28 cellular contexts compared by ENCODE assay signal in the genomic region with DNA sequence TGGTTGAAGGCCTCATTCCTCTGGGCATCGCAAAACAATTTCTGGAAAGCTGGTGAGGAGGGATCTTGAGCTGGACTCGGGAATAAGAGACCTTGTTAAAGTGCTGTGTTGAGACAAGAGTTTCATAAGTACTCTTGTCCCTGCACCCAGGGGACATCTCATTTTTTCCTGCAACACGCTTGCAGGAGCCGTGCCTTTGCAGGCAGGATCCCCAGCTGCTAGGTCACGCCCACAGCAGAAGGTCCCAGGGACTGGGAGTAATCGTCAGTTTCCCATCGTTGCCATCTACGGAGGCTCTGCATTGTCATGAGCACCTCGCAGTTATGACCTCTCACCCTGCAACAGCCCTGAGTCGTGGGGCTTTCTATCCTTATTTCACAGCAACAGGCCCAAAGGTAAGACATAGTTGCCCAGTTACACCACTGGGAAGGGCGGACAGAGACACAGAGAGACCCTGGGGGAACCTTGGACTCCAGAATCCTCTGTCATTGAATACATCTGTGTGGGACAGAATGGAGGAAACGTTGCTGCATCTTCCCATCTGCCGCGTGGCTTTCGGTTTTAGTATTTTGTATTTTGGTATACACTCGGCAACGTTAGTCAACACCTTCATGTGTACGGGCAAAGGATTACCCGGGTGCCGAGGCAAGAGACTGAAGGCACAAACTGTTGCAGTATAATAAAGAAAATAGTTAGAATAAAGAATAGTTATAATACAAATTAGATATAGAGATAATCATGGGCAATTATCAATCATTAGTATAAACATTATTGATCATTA.
DNase-seq lines count a peak whose midpoint lies in the region; ATAC-seq and TF ChIP-seq lines count a peak whose summit lies in the region.
"Had no signal": no experiment of that assay in that cellular context is flagged by ENCODE, and none has a peak within 500 bp of the region (broad histone marks: within the 10 kb centered on the region; RNA-seq: fewer than 3 reads in every experiment).

No MANE protein-coding gene starts in this region.

- H3K9me3 ChIP-seq in neural progenitor cell (ENCODE audit: low read depth) (no peaks in the 10 kb centered on the region), transverse colon (no peaks in the 10 kb centered on the region)
- H3K9me3 ChIP-seq: body of pancreas, SJCRH30 had no signal

- H3K27ac Mint-ChIP-seq in neural progenitor cell: no peak overlapping the region
- H3K27ac Mint-ChIP-seq: activated CD4-positive, alpha-beta T cell treated with anti-CD3 and anti-CD28 coated beads, Interleukin-2, amount 10 ng/mL, durations not matched to agents 24 days and 14 days; activated naive CD4-positive, alpha-beta T cell treated with anti-CD3 and anti-CD28 coated beads, Interleukin-2, amount 10 ng/mL, durations not matched to agents 7 days and 5 days; CD4-positive, alpha-beta T cell; stimulated activated memory B cell treated with anti-CD40 and anti-IgM and Interleukin-4, amounts not matched to agents 10 μg/mL and 1 μg/mL and 100 μg/mL, for 72 hours had no signal

- 88% methylated on average over 10 to 20 of the region's 20 CpGs for whole genome bisulfite sequencing in transverse colon (ENCODE audit: low coverage in 1 of 2), 2 donors

- DNase-seq in activated effector memory CD4-positive, alpha-beta T cell treated with anti-CD3 and anti-CD28 coated beads, Interleukin-2, amount 50 U/mL, for 16 hours: peak; percentile 33
- DNase-seq in activated effector memory CD4-positive, alpha-beta T cell treated with Interleukin-2 at 50 U/mL for 16 hours: no peak
- peak; percentile 3 for DNase-seq in activated CD8-positive, alpha-beta memory T cell treated with anti-CD3 and anti-CD28 coated beads, Interleukin-2, amount 50 U/mL, for 4 hours
- DNase-seq in neural progenitor cell (ENCODE audit: low spot score): no peak
- DNase-seq in stimulated activated naive CD4-positive, alpha-beta T cell treated with Interleukin-2 at 50 U/mL for 16 hours (lab: John Stamatoyannopoulos, UW): no peak
- DNase-seq in activated CD4-positive, CD25-positive, alpha-beta regulatory T cell (lab: John Stamatoyannopoulos, UW): no peak
- DNase-seq in transverse colon: no peak
- DNase-seq: activated CD4-positive, alpha-beta T cell treated with anti-CD3 and anti-CD28 coated beads, Interleukin-2, amount 10 ng/mL, durations not matched to agents 24 days and 14 days; activated naive CD4-positive, alpha-beta T cell treated with anti-CD3 and anti-CD28 coated beads, Interleukin-2, amount 10 ng/mL, durations not matched to agents 7 days and 5 days; body of pancreas; CD4-positive, alpha-beta T cell; dermis blood vessel endothelial cell; H7; KG1; midbrain; naive thymus-derived CD4-positive, alpha-beta T cell; NCI-H1105 treated with DMSO at 0.1 percent for 48 hours; NCI-H2081; NCI-H774; nucleus accumbens; SJCRH30; substantia nigra; SW 1271; T-helper 9 cell had no signal

- H3K27me3 ChIP-seq in neural progenitor cell: no peaks in the 10 kb centered on the region
- H3K27me3 ChIP-seq in transverse colon: no peaks in the 10 kb centered on the region
- H3K27me3 ChIP-seq: body of pancreas had no signal

- no peak overlapping the region for H3K4me2 ChIP-seq in neural progenitor cell

- no peak for TF ChIP-seq CTCF in neural progenitor cell (IDR thresholded peaks at IDR 0.05)
- no peak for TF ChIP-seq CTCF in transverse colon (IDR thresholded peaks at IDR 0.05)

- peaks cover 10% of the 10 kb centered on the region for H3K27me3 Mint-ChIP-seq in neural progenitor cell (ENCODE audit: insufficient read depth, low read depth)
- H3K27me3 Mint-ChIP-seq: CD4-positive, alpha-beta T cell had no signal

- no peak for TF ChIP-seq EP300 in transverse colon (IDR thresholded peaks at IDR 0.05; ENCODE audit: low read depth)

- no peak for ATAC-seq in GM19035 (IDR thresholded peaks at IDR 0.05; ENCODE audit: unreplicated experiment)
- ATAC-seq: body of pancreas; esophagus mucosa; naive thymus-derived CD4-positive, alpha-beta T cell; stimulated activated memory B cell treated with anti-CD40 and anti-IgM and Interleukin-4, amounts not matched to agents 10 μg/mL and 1 μg/mL and 100 μg/mL, for 72 hours had no signal

- H3K4me1 Mint-ChIP-seq in neural progenitor cell: peaks cover 32% of the 10 kb centered on the region
- H3K4me1 Mint-ChIP-seq: activated CD4-positive, alpha-beta T cell treated with anti-CD3 and anti-CD28 coated beads, Interleukin-2, amount 10 ng/mL, durations not matched to agents 24 days and 14 days; activated naive CD4-positive, alpha-beta T cell treated with anti-CD3 and anti-CD28 coated beads, Interleukin-2, amount 10 ng/mL, durations not matched to agents 7 days and 5 days; naive thymus-derived CD4-positive, alpha-beta T cell; stimulated activated memory B cell treated with anti-CD40 and anti-IgM and Interleukin-4, amounts not matched to agents 10 μg/mL and 1 μg/mL and 100 μg/mL, for 72 hours had no signal

- no peak overlapping the region for H3K9ac ChIP-seq in neural progenitor cell

- no peaks in the 10 kb centered on the region for H4K20me1 ChIP-seq in neural progenitor cell (ENCODE audit: low read depth)

- no peaks in the 10 kb centered on the region for H3K79me2 ChIP-seq in neural progenitor cell (ENCODE audit: low read depth)

- H3K9me3 Mint-ChIP-seq in neural progenitor cell: no peaks in the 10 kb centered on the region
- H3K9me3 Mint-ChIP-seq: activated CD4-positive, alpha-beta T cell treated with anti-CD3 and anti-CD28 coated beads, Interleukin-2, amount 10 ng/mL, durations not matched to agents 24 days and 14 days; activated naive CD4-positive, alpha-beta T cell treated with anti-CD3 and anti-CD28 coated beads, Interleukin-2, amount 10 ng/mL, durations not matched to agents 7 days and 5 days; CD4-positive, alpha-beta T cell; naive thymus-derived CD4-positive, alpha-beta T cell; stimulated activated memory B cell treated with anti-CD40 and anti-IgM and Interleukin-4, amounts not matched to agents 10 μg/mL and 1 μg/mL and 100 μg/mL, for 72 hours had no signal

- H3K4me3 Mint-ChIP-seq in neural progenitor cell: no peak overlapping the region
- H3K4me3 Mint-ChIP-seq: activated CD4-positive, alpha-beta T cell treated with anti-CD3 and anti-CD28 coated beads, Interleukin-2, amount 10 ng/mL, durations not matched to agents 24 days and 14 days; activated naive CD4-positive, alpha-beta T cell treated with anti-CD3 and anti-CD28 coated beads, Interleukin-2, amount 10 ng/mL, durations not matched to agents 7 days and 5 days; CD4-positive, alpha-beta T cell; naive thymus-derived CD4-positive, alpha-beta T cell; stimulated activated memory B cell treated with anti-CD40 and anti-IgM and Interleukin-4, amounts not matched to agents 10 μg/mL and 1 μg/mL and 100 μg/mL, for 72 hours had no signal

- H3K36me3 ChIP-seq in neural progenitor cell (no peaks in the 10 kb centered on the region), transverse colon (no peaks in the 10 kb centered on the region)
- H3K36me3 ChIP-seq: SJCRH30 had no signal

- no peak overlapping the region for H3K27ac ChIP-seq in neural progenitor cell
- no peak overlapping the region for H3K27ac ChIP-seq in transverse colon
- H3K27ac ChIP-seq: body of pancreas, SJCRH30, VCaP had no signal

- in situ Hi-C loops in transverse colon (cut with MboI; ENCODE audit: low pct_ligation_motif_present in 1 of 4, low pct_unique_long_range_greater_than_20kb in 1 of 4, low sequenced_read_pairs in 3 of 4): loop anchor here in 1 of 4 donors (10.0 kb wide), 1 partner anchor 114 kb away; no protein-coding TSS in a partner anchor

- no peak overlapping the region for H3K4me3 ChIP-seq in neural progenitor cell
- H3K4me3 ChIP-seq in transverse colon: no peak overlapping the region
- H3K4me3 ChIP-seq: body of pancreas, SJCRH30 had no signal

- peak overlapping the region; percentile 34 for H2AFZ ChIP-seq in neural progenitor cell (replicated peaks)

- TF ChIP-seq POLR2A in transverse colon (IDR thresholded peaks at IDR 0.05): no peak

- intact Hi-C loops in transverse colon (cut with DNase I; ENCODE audit: low total_unique reads): no loop called here

- no peaks in the 10 kb centered on the region for H3F3A ChIP-seq in neural progenitor cell (ENCODE audit: low read depth)

- H3K4me1 ChIP-seq in neural progenitor cell: peaks cover 10% of the 10 kb centered on the region
- H3K4me1 ChIP-seq in transverse colon: no peaks in the 10 kb centered on the region
- H3K4me1 ChIP-seq: body of pancreas had no signal

- H3K36me3 Mint-ChIP-seq in neural progenitor cell: no peaks in the 10 kb centered on the region
- H3K36me3 Mint-ChIP-seq: activated naive CD4-positive, alpha-beta T cell treated with anti-CD3 and anti-CD28 coated beads, Interleukin-2, amount 10 ng/mL, durations not matched to agents 7 days and 5 days; naive thymus-derived CD4-positive, alpha-beta T cell; stimulated activated memory B cell treated with anti-CD40 and anti-IgM and Interleukin-4, amounts not matched to agents 10 μg/mL and 1 μg/mL and 100 μg/mL, for 72 hours had no signal

Comparison
In these comparisons a context has a peak if more than half of its experiments do, and no peak if none do; other contexts are left out.
1. DNase-seq: peak in activated effector memory CD4-positive, alpha-beta T cell treated with anti-CD3 and anti-CD28 coated beads, Interleukin-2, amount 50 U/mL, for 16 hours (single experiment) and activated CD8-positive, alpha-beta memory T cell treated with anti-CD3 and anti-CD28 coated beads, Interleukin-2, amount 50 U/mL, for 4 hours (single experiment); none in activated effector memory CD4-positive, alpha-beta T cell treated with Interleukin-2 at 50 U/mL for 16 hours (single experiment), neural progenitor cell (single experiment), stimulated activated naive CD4-positive, alpha-beta T cell treated with Interleukin-2 at 50 U/mL for 16 hours (single experiment), activated CD4-positive, CD25-positive, alpha-beta regulatory T cell (0 of 4) and transverse colon (single experiment).